In genomic region chr10:120477006-120477722, GRCh38 we compare ENCODE assay signal across 22 cellular contexts. TPM values are rescaled to one million over a fixed set of nuclear protein-coding genes. Genes with fewer than 3 reads are reported as not detected.
DNase-seq lines count a peak whose midpoint lies in the region; ATAC-seq, FAIRE-seq and TF ChIP-seq lines count a peak whose summit lies in the region.
"Had no signal": no experiment of that assay in that cellular context is flagged by ENCODE, and none has a peak within 500 bp of the region (broad histone marks: within the 10 kb centered on the region; RNA-seq: fewer than 3 reads in every experiment).

No MANE protein-coding gene starts in this region.

- no peak overlapping the region for H3K27ac Mint-ChIP-seq in activated CD8-positive, alpha-beta T cell treated with anti-CD3 and anti-CD28 coated beads, Interleukin-2, amount 10 ng/mL, durations not matched to agents 7 days and 5 days
- no peak overlapping the region for H3K27ac Mint-ChIP-seq in activated CD8-positive, alpha-beta T cell treated with anti-CD3 and anti-CD28 coated beads for 36 hours
- H3K27ac Mint-ChIP-seq: naive thymus-derived CD8-positive, alpha-beta T cell; T-cell had no signal

- no peaks in the 10 kb centered on the region for H3K9me3 Mint-ChIP-seq in activated CD8-positive, alpha-beta T cell treated with anti-CD3 and anti-CD28 coated beads, Interleukin-2, amount 10 ng/mL, durations not matched to agents 7 days and 5 days (ENCODE audit: insufficient read depth)
- H3K9me3 Mint-ChIP-seq in activated CD8-positive, alpha-beta T cell treated with anti-CD3 and anti-CD28 coated beads for 36 hours: peaks cover 4% of the 10 kb centered on the region

- H3K27me3 Mint-ChIP-seq in activated CD8-positive, alpha-beta T cell treated with anti-CD3 and anti-CD28 coated beads, Interleukin-2, amount 10 ng/mL, durations not matched to agents 7 days and 5 days (ENCODE audit: low read depth): peaks cover 6% of the 10 kb centered on the region
- peaks cover 5% of the 10 kb centered on the region for H3K27me3 Mint-ChIP-seq in activated CD8-positive, alpha-beta T cell treated with anti-CD3 and anti-CD28 coated beads for 36 hours

- no peak overlapping the region for H3K4me3 ChIP-seq in brain microvascular endothelial cell (ENCODE audit: low read depth, low read length)
- H3K4me3 ChIP-seq: ascending aorta, lower lobe of right lung, right lobe of liver had no signal

- no peak for TF ChIP-seq CTCF in activated CD8-positive, alpha-beta T cell treated with anti-CD3 and anti-CD28 coated beads for 36 hours (IDR thresholded peaks at IDR 0.05)
- no peak for TF ChIP-seq CTCF in brain microvascular endothelial cell (IDR thresholded peaks at IDR 0.05; ENCODE audit: low read depth, low read length, missing control alignments)

- H3K36me3 Mint-ChIP-seq in activated CD8-positive, alpha-beta T cell treated with anti-CD3 and anti-CD28 coated beads, Interleukin-2, amount 10 ng/mL, durations not matched to agents 7 days and 5 days (ENCODE audit: low read depth): no peaks in the 10 kb centered on the region
- no peaks in the 10 kb centered on the region for H3K36me3 Mint-ChIP-seq in activated CD8-positive, alpha-beta T cell treated with anti-CD3 and anti-CD28 coated beads for 36 hours (ENCODE audit: low read depth)
- H3K36me3 Mint-ChIP-seq: naive thymus-derived CD8-positive, alpha-beta T cell; T-cell had no signal

- H3K4me3 Mint-ChIP-seq in activated CD8-positive, alpha-beta T cell treated with anti-CD3 and anti-CD28 coated beads, Interleukin-2, amount 10 ng/mL, durations not matched to agents 7 days and 5 days: no peak overlapping the region
- H3K4me3 Mint-ChIP-seq in activated CD8-positive, alpha-beta T cell treated with anti-CD3 and anti-CD28 coated beads for 36 hours: no peak overlapping the region
- H3K4me3 Mint-ChIP-seq: naive thymus-derived CD8-positive, alpha-beta T cell; T-cell had no signal

- ATAC-seq in activated CD8-positive, alpha-beta T cell treated with anti-CD3 and anti-CD28 coated beads, Interleukin-2, amount 10 ng/mL, durations not matched to agents 7 days and 5 days: no peak
- ATAC-seq in activated CD8-positive, alpha-beta T cell treated with anti-CD3 and anti-CD28 coated beads for 36 hours: no peak
- ATAC-seq: naive thymus-derived CD8-positive, alpha-beta T cell; right lobe of liver; T-cell had no signal

- POLR2A ChIA-PET in activated CD8-positive, alpha-beta T cell treated with anti-CD3 and anti-CD28 coated beads, Interleukin-2, amount 10 ng/mL, durations not matched to agents 7 days and 5 days (lab: Charles Lee): no interaction called here
- POLR2A ChIA-PET in activated CD8-positive, alpha-beta T cell treated with anti-CD3 and anti-CD28 coated beads for 36 hours (lab: Charles Lee): no interaction called here

- H3K36me3 ChIP-seq in brain microvascular endothelial cell (replicated peaks): no peaks in the 10 kb centered on the region
- H3K36me3 ChIP-seq: ascending aorta, lower lobe of right lung, right lobe of liver had no signal

- H3K4me1 Mint-ChIP-seq in activated CD8-positive, alpha-beta T cell treated with anti-CD3 and anti-CD28 coated beads, Interleukin-2, amount 10 ng/mL, durations not matched to agents 7 days and 5 days (ENCODE audit: low read depth): no peaks in the 10 kb centered on the region
- H3K4me1 Mint-ChIP-seq in activated CD8-positive, alpha-beta T cell treated with anti-CD3 and anti-CD28 coated beads for 36 hours (ENCODE audit: low read depth): no peaks in the 10 kb centered on the region
- H3K4me1 Mint-ChIP-seq: naive thymus-derived CD8-positive, alpha-beta T cell; T-cell had no signal

- intact Hi-C loops in activated CD8-positive, alpha-beta T cell treated with anti-CD3 and anti-CD28 coated beads for 36 hours (cut with micrococcal nuclease): no loop called here

- FAIRE-seq in urothelium cell line (lab: Jason Lieb, UNC): no peak
- FAIRE-seq: frontal cortex, RCC 7860 had no signal

- H3K27me3 ChIP-seq in brain microvascular endothelial cell (replicated peaks): no peaks in the 10 kb centered on the region
- H3K27me3 ChIP-seq: ascending aorta, right lobe of liver had no signal

- CTCF ChIA-PET in activated CD8-positive, alpha-beta T cell treated with anti-CD3 and anti-CD28 coated beads, Interleukin-2, amount 10 ng/mL, durations not matched to agents 7 days and 5 days (lab: Charles Lee): no interaction called here
- CTCF ChIA-PET in activated CD8-positive, alpha-beta T cell treated with anti-CD3 and anti-CD28 coated beads for 36 hours (lab: Charles Lee): no interaction called here

- in situ Hi-C loops in brain microvascular endothelial cell (cut with HindIII; ENCODE audit: low pct_ligation_motif_present, low sequenced_read_pairs): no loop called here

- peak overlapping the region; percentile 23 for H3K27ac ChIP-seq in brain microvascular endothelial cell
- H3K27ac ChIP-seq: 22Rv1, ascending aorta, lower lobe of right lung, right lobe of liver had no signal

- DNase-seq in activated CD8-positive, alpha-beta T cell treated with anti-CD3 and anti-CD28 coated beads, Interleukin-2, amount 10 ng/mL, durations not matched to agents 7 days and 5 days: peak; percentile 9
- DNase-seq in activated CD8-positive, alpha-beta T cell treated with anti-CD3 and anti-CD28 coated beads for 36 hours: no peak
- DNase-seq in brain microvascular endothelial cell (no peak), kidney tubule cell (ENCODE audit: low spot score) (peak; percentile 53), urothelium cell line (ENCODE audit: low spot score) (peak; percentile 10), NCI-H187 (lab: John Stamatoyannopoulos, UW) (no peak), NCI-H1092 treated with DMSO at 0.1 percent for 48 hours (lab: John Stamatoyannopoulos, UW) (no peak), NCI-H146 treated with DMSO at 0.1 percent for 48 hours (lab: John Stamatoyannopoulos, UW; ENCODE audit: unreplicated experiment) (no peak)
- DNase-seq: activated gamma-delta T cell treated with Interleukin-2 at 50 U/mL for 16 hours; effector CD4-positive, alpha-beta T cell; naive thymus-derived CD8-positive, alpha-beta T cell; NCI-H2171 treated with DMSO at 0.1 percent for 48 hours; NCI-H82; right lobe of liver; stimulated activated CD4-positive, alpha-beta T cell treated with anti-CD3 and anti-CD28 coated beads, Interleukin-4, amount 100 ng/mL, for 1 hour; stimulated activated CD8-positive, alpha-beta memory T cell treated with anti-CD3 and anti-CD28 coated beads, Interleukin-4, amount 100 ng/mL, for 48 hours; T-cell had no signal

RNA-seq across cellular contexts. Expression of gene PLPP4, which starts 20.1 kb away (rescaled TPM):
- not detected for total RNA-seq in activated CD8-positive, alpha-beta T cell treated with anti-CD3 and anti-CD28 coated beads, Interleukin-2, amount 10 ng/mL, durations not matched to agents 7 days and 5 days
- not detected for total RNA-seq in activated CD8-positive, alpha-beta T cell treated with anti-CD3 and anti-CD28 coated beads for 36 hours
- total RNA-seq: ascending aorta; lower lobe of right lung; naive thymus-derived CD8-positive, alpha-beta T cell; T-cell had no signal

Comparison
In these comparisons a context has a peak if more than half of its experiments do, and no peak if none do; other contexts are left out.
1. DNase-seq: peak in activated CD8-positive, alpha-beta T cell treated with anti-CD3 and anti-CD28 coated beads, Interleukin-2, amount 10 ng/mL, durations not matched to agents 7 days and 5 days (single experiment), kidney tubule cell (single experiment) and urothelium cell line (single experiment); none in activated CD8-positive, alpha-beta T cell treated with anti-CD3 and anti-CD28 coated beads for 36 hours (single experiment), brain microvascular endothelial cell (single experiment), NCI-H187 (0 of 2), NCI-H1092 treated with DMSO at 0.1 percent for 48 hours (single experiment) and NCI-H146 treated with DMSO at 0.1 percent for 48 hours (single experiment).